15 cellular contexts compared by ENCODE assay signal in genomic region chr22:43500792-43501785, GRCh38.
A peak's percentile ranks its signal among the peaks of the same experiment; 100 is the strongest.
DNase-seq lines count a peak whose midpoint lies in the region; ATAC-seq and TF ChIP-seq lines count a peak whose summit lies in the region.
"Had no signal": no experiment of that assay in that cellular context is flagged by ENCODE, and none has a peak within 500 bp of the region (broad histone marks: within the 10 kb centered on the region; RNA-seq: fewer than 3 reads in every experiment).

No MANE protein-coding gene starts in this region.

- H4K8ac ChIP-seq in neuronal stem cell (ENCODE audit: low read depth, low read length): peak overlapping the region; percentile 86

- H3K4me3 ChIP-seq in dorsolateral prefrontal cortex (no peak overlapping the region), neuronal stem cell (ENCODE audit: low read length in 2 of 2) (no peak overlapping the region)
- H3K4me3 ChIP-seq: BLaER1, GM23338 had no signal

- intact Hi-C loops in dorsolateral prefrontal cortex (cut with DNase I): no loop called here

- no peak overlapping the region for H2BK5ac ChIP-seq in neuronal stem cell (ENCODE audit: low read length)

- H3K9me3 ChIP-seq in neuronal stem cell (replicated peaks in 1 of 2; ENCODE audit: control insufficient read depth in 2 of 2, insufficient read depth in 1 of 2, low read depth in 1 of 2, low read length in 2 of 2): peaks cover 0 to 8% of the 10 kb centered on the region in 2 donors
- H3K9me3 ChIP-seq: BLaER1, Caco-2 had no signal

- H4K91ac ChIP-seq in neuronal stem cell (ENCODE audit: low read depth, low read length, poor library complexity): no peak overlapping the region

- CTCF ChIA-PET in activated CD8-positive, alpha-beta T cell treated with anti-CD3 and anti-CD28 coated beads, Interleukin-2, amount 10 ng/mL, durations not matched to agents 7 days and 5 days (lab: Charles Lee): no interaction called here

- H3K27me3 ChIP-seq in dorsolateral prefrontal cortex (no peaks in the 10 kb centered on the region), neuronal stem cell (ENCODE audit: control insufficient read depth in 3 of 3, insufficient read depth in 3 of 3, low read depth in 1 of 3, low read length in 3 of 3) (no peaks in the 10 kb centered on the region)
- H3K27me3 ChIP-seq: BLaER1 had no signal

- H3K27ac Mint-ChIP-seq in activated CD8-positive, alpha-beta T cell treated with anti-CD3 and anti-CD28 coated beads, Interleukin-2, amount 10 ng/mL, durations not matched to agents 7 days and 5 days: no peak overlapping the region
- H3K27ac Mint-ChIP-seq: CD8-positive, alpha-beta memory T cell; GM23338 had no signal

- POLR2A ChIA-PET in activated CD8-positive, alpha-beta T cell treated with anti-CD3 and anti-CD28 coated beads, Interleukin-2, amount 10 ng/mL, durations not matched to agents 7 days and 5 days (lab: Charles Lee): no interaction called here

- peak overlapping the region in 41 of 59 donors; percentile 10 to 79 (median 56) for H3K27ac ChIP-seq in dorsolateral prefrontal cortex
- H3K27ac ChIP-seq in neuronal stem cell (replicated peaks; ENCODE audit: low read length): no peak overlapping the region
- H3K27ac ChIP-seq: BLaER1 had no signal

- H3K4ac ChIP-seq in neuronal stem cell (ENCODE audit: low read length): peak overlapping the region; percentile 42

- no peak overlapping the region for H3K4me2 ChIP-seq in neuronal stem cell (ENCODE audit: insufficient read depth, low read length, poor library complexity, severe bottlenecking)
- H3K4me2 ChIP-seq: BLaER1, GM23338 had no signal

- peaks cover 0 to 6% of the 10 kb centered on the region in 2 donors for H3K4me1 ChIP-seq in neuronal stem cell (ENCODE audit: control insufficient read depth in 2 of 2, insufficient read depth in 1 of 2, low read depth in 1 of 2, low read length in 2 of 2)
- H3K4me1 ChIP-seq: BLaER1, Caco-2 had no signal

- no CpG with 5 or more reads among the region's 22 CpGs for WGBS in neuronal stem cell (ENCODE audit: extremely low coverage in 2 of 2, insufficient read length in 2 of 2, insufficient replicate concordance in 1 of 2), 2 donors

- H3K18ac ChIP-seq in neuronal stem cell (ENCODE audit: low read length): peak overlapping the region; percentile 39

- H3K4me3 Mint-ChIP-seq in activated CD8-positive, alpha-beta T cell treated with anti-CD3 and anti-CD28 coated beads, Interleukin-2, amount 10 ng/mL, durations not matched to agents 7 days and 5 days: no peak overlapping the region
- H3K4me3 Mint-ChIP-seq: CD8-positive, alpha-beta memory T cell; GM23338; H9 had no signal

- ATAC-seq in activated CD8-positive, alpha-beta T cell treated with anti-CD3 and anti-CD28 coated beads, Interleukin-2, amount 10 ng/mL, durations not matched to agents 7 days and 5 days: no peak
- ATAC-seq: GM23338 had no signal

- no peak overlapping the region for H2BK120ac ChIP-seq in neuronal stem cell (ENCODE audit: low read depth, low read length)

- no peak for TF ChIP-seq CTCF in dorsolateral prefrontal cortex (IDR thresholded peaks at IDR 0.05 in 54 of 56, conservative IDR thresholded peaks at IDR 0.05 in 2 of 56; ENCODE audit: low read depth in 1 of 56, partially characterized antibody in 56 of 56)

- no peak overlapping the region for H2BK15ac ChIP-seq in neuronal stem cell (ENCODE audit: low read length)

- H3K27me3 Mint-ChIP-seq in activated CD8-positive, alpha-beta T cell treated with anti-CD3 and anti-CD28 coated beads, Interleukin-2, amount 10 ng/mL, durations not matched to agents 7 days and 5 days (ENCODE audit: low read depth): no peaks in the 10 kb centered on the region

- no peaks in the 10 kb centered on the region for H3K79me1 ChIP-seq in neuronal stem cell (ENCODE audit: low read depth, low read length)

- H3K36me3 Mint-ChIP-seq in activated CD8-positive, alpha-beta T cell treated with anti-CD3 and anti-CD28 coated beads, Interleukin-2, amount 10 ng/mL, durations not matched to agents 7 days and 5 days (ENCODE audit: low read depth): no peaks in the 10 kb centered on the region
- H3K36me3 Mint-ChIP-seq: CD8-positive, alpha-beta memory T cell had no signal

- H3K23ac ChIP-seq in neuronal stem cell (ENCODE audit: low read depth, low read length, poor library complexity): peak overlapping the region; percentile 17

- H2AFZ ChIP-seq in neuronal stem cell (ENCODE audit: low read length): no peak overlapping the region

- H2BK12ac ChIP-seq in neuronal stem cell (ENCODE audit: low read length): peak overlapping the region; percentile 31

- H3K14ac ChIP-seq in neuronal stem cell (ENCODE audit: low read length): no peak overlapping the region

- H3K36me3 ChIP-seq in neuronal stem cell (replicated peaks in 1 of 2; ENCODE audit: control insufficient read depth in 2 of 2, insufficient read depth in 2 of 2, low read length in 2 of 2): peaks cover 0 to 6% of the 10 kb centered on the region in 2 donors
- H3K36me3 ChIP-seq: BLaER1 had no signal

- H3K9me3 Mint-ChIP-seq in activated CD8-positive, alpha-beta T cell treated with anti-CD3 and anti-CD28 coated beads, Interleukin-2, amount 10 ng/mL, durations not matched to agents 7 days and 5 days (ENCODE audit: insufficient read depth): no peaks in the 10 kb centered on the region
- H3K9me3 Mint-ChIP-seq: CD8-positive, alpha-beta memory T cell had no signal

- in situ Hi-C loops in G401 (cut with HindIII; ENCODE audit: low sequenced_read_pairs): no loop called here

- DNase-seq in NCI-H1694 (lab: John Stamatoyannopoulos, UW): peak; percentile 65
- DNase-seq in NCI-H1694 treated with DMSO at 0.1 percent for 48 hours (lab: John Stamatoyannopoulos, UW): no peak
- no peak for DNase-seq in dorsolateral prefrontal cortex
- no peak for DNase-seq in neuronal stem cell (ENCODE audit: low spot score)
- no peak for DNase-seq in activated CD8-positive, alpha-beta T cell treated with anti-CD3 and anti-CD28 coated beads, Interleukin-2, amount 10 ng/mL, durations not matched to agents 7 days and 5 days
- no peak for DNase-seq in G401 (ENCODE audit: low spot score)
- DNase-seq in T-helper 1 cell: no peak
- DNase-seq: 8988T; AML-193; Caco-2; CD8-positive, alpha-beta memory T cell; DMS79; H9 had no signal

- H3K4me1 Mint-ChIP-seq in activated CD8-positive, alpha-beta T cell treated with anti-CD3 and anti-CD28 coated beads, Interleukin-2, amount 10 ng/mL, durations not matched to agents 7 days and 5 days (ENCODE audit: low read depth): no peaks in the 10 kb centered on the region
- H3K4me1 Mint-ChIP-seq: CD8-positive, alpha-beta memory T cell; GM23338; H9 had no signal

- peak overlapping the region; percentile 31 for H3K9ac ChIP-seq in neuronal stem cell (ENCODE audit: low read depth, low read length, poor library complexity)
- H3K9ac ChIP-seq: BLaER1 had no signal

- H2AK5ac ChIP-seq in neuronal stem cell (ENCODE audit: low read depth, low read length): no peak overlapping the region
